ENCODE assay signal across 18 cellular contexts in the genomic region with DNA sequence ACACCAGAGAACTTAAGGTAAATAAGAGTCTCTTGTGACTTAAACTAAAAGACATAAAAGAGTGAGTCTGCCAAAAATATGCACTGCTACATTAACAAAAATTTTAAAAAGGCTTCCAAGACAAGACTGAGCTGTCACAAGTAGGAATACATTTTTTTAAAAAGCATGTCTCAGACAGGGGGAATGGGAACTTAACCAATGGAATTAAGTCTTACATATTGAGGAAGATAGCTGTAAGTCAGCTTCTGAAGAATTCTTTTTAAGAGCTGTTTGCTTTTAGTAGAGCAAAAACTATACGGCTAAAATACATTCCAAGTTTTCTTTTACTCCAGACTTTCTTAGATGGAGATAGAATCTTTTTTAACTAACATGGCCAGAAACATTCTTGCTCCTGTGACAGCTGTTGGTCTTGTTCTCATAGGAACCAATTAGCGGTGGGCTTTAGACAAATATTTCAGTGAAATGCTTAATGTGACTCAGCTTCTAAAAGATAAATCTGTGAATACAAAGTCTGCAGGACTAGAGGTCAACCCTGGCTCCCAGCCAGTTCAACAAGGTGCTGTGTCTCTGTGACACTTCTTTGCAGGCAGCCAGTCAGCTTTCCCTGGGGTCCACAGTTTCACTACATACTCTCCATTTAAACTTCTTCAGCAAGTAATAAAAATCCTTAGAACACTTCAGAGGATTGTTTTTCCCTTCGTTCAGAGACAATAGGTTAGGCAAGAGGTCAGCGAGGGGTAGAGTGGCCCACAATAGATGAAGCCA.
A peak's percentile ranks its signal among the peaks of the same experiment; 100 is the strongest.
DNase-seq lines count a peak whose midpoint lies in the region; ATAC-seq, FAIRE-seq and TF ChIP-seq lines count a peak whose summit lies in the region.
"Had no signal": no experiment of that assay in that cellular context is flagged by ENCODE, and none has a peak within 500 bp of the region (broad histone marks: within the 10 kb centered on the region; RNA-seq: fewer than 3 reads in every experiment).

No MANE protein-coding gene starts in this region.

- H3K9me3 ChIP-seq in right atrium auricular region, result no peaks in the 10 kb centered on the region
- H3K9me3 ChIP-seq in lower lobe of right lung, result no peaks in the 10 kb centered on the region
- no peaks in the 10 kb centered on the region for H3K9me3 ChIP-seq in upper lobe of right lung
- H3K9me3 ChIP-seq in kidney (ENCODE audit: control insufficient read depth in 1 of 2, low read length in 2 of 2), result no peaks in the 10 kb centered on the region
- H3K9me3 ChIP-seq in esophagus muscularis mucosa, result no peaks in the 10 kb centered on the region
- H3K9me3 ChIP-seq: stomach, uterus had no signal

- H3K27ac ChIP-seq in right atrium auricular region (no peak overlapping the region), lower lobe of right lung (peak overlapping the region; percentile 8), upper lobe of right lung (peak overlapping the region; percentile 20), kidney (ENCODE audit: low read depth in 2 of 2, low read length in 2 of 2) (no peak overlapping the region), esophagus muscularis mucosa (replicated peaks in 1 of 4) (no peak overlapping the region)
- H3K27ac ChIP-seq: stomach, uterus had no signal

- H3K4me3 ChIP-seq in right atrium auricular region (no peak overlapping the region), lower lobe of right lung (no peak overlapping the region), upper lobe of right lung (no peak overlapping the region), kidney (ENCODE audit: low read length in 2 of 2) (no peak overlapping the region), esophagus muscularis mucosa (no peak overlapping the region)
- H3K4me3 ChIP-seq: K562, stomach, uterus had no signal

- no peak for TF ChIP-seq POLR2A in esophagus muscularis mucosa (IDR thresholded peaks at IDR 0.05; ENCODE audit: low read depth)

- FAIRE-seq in kidney (lab: Jason Lieb, UNC), result no peak
- FAIRE-seq: K562 had no signal

- intact Hi-C loops in left cardiac atrium (cut with DNase I), result no loop called here
- intact Hi-C loops in lower lobe of right lung (cut with DNase I), result no loop called here
- intact Hi-C loops in upper lobe of right lung (cut with DNase I), result no loop called here
- intact Hi-C loops in kidney (cut with DNase I), result no loop called here
- intact Hi-C loops in esophagus muscularis mucosa (cut with DNase I), result no loop called here

- WGBS in esophagus muscularis mucosa, result 43% methylated on average over 4 of the region's 4 CpGs

- H3K9ac ChIP-seq in kidney (ENCODE audit: low read length in 2 of 2), result no peak overlapping the region

- H3K36me3 ChIP-seq in right atrium auricular region (no peaks in the 10 kb centered on the region), lower lobe of right lung (no peaks in the 10 kb centered on the region), upper lobe of right lung (no peaks in the 10 kb centered on the region), kidney (ENCODE audit: control insufficient read depth in 1 of 2, insufficient read depth in 2 of 2, low read length in 2 of 2) (no peaks in the 10 kb centered on the region), esophagus muscularis mucosa (no peaks in the 10 kb centered on the region)
- H3K36me3 ChIP-seq: stomach, uterus had no signal

- peak; percentile 23 for DNase-seq in left cardiac atrium
- DNase-seq in right atrium auricular region (ENCODE audit: low spot score), result no peak
- DNase-seq in ecto neural progenitor cell (ENCODE audit: low spot score), result peak; percentile 48
- DNase-seq in lower lobe of right lung, result no peak
- DNase-seq in upper lobe of right lung, result no peak
- DNase-seq in kidney, result no peak
- DNase-seq in RKO (ENCODE audit: low spot score), result no peak
- no peak for DNase-seq in esophagus muscularis mucosa (ENCODE audit: extremely low spot score)
- DNase-seq: Calu3; foreskin melanocyte; NCI-H2171 treated with DMSO at 0.1 percent for 48 hours; RPMI8226; stimulated activated CD4-positive, alpha-beta T cell treated with anti-CD3 and anti-CD28 coated beads, Interleukin-12 subunit alpha, Interleukin-12 subunit beta, amount 100 ng/mL, for 4 hours; stomach; T-helper 1 cell; uterus had no signal

- H3K27me3 ChIP-seq in right atrium auricular region (no peaks in the 10 kb centered on the region), lower lobe of right lung (ENCODE audit: low read depth) (no peaks in the 10 kb centered on the region), upper lobe of right lung (no peaks in the 10 kb centered on the region), esophagus muscularis mucosa (no peaks in the 10 kb centered on the region)
- H3K27me3 ChIP-seq: stomach, uterus had no signal

- no peak for TF ChIP-seq EP300 in esophagus muscularis mucosa (IDR thresholded peaks at IDR 0.05)

- ATAC-seq in left cardiac atrium (no peak), lower lobe of right lung (no peak), upper lobe of right lung (no peak)
- ATAC-seq: K562, WTC11 had no signal

- TF ChIP-seq CTCF in right atrium auricular region (IDR thresholded peaks at IDR 0.05) (no peak), lower lobe of right lung (IDR thresholded peaks at IDR 0.05) (no peak), upper lobe of right lung (IDR thresholded peaks at IDR 0.05) (no peak), kidney (IDR thresholded peaks at IDR 0.05; ENCODE audit: borderline replicate concordance, extremely low read depth, insufficient read depth) (no peak), esophagus muscularis mucosa (IDR thresholded peaks at IDR 0.05) (no peak)

- H3K4me1 ChIP-seq in right atrium auricular region (no peaks in the 10 kb centered on the region), lower lobe of right lung (no peaks in the 10 kb centered on the region), upper lobe of right lung (no peaks in the 10 kb centered on the region), kidney (ENCODE audit: control insufficient read depth in 1 of 2, insufficient read depth in 1 of 2, low read depth in 1 of 2, low read length in 2 of 2) (no peaks in the 10 kb centered on the region), esophagus muscularis mucosa (no peaks in the 10 kb centered on the region)
- H3K4me1 ChIP-seq: stomach, uterus had no signal

Comparison
In these comparisons a context has a peak if more than half of its experiments do, and no peak if none do; other contexts are left out.
1. DNase-seq: peak in left cardiac atrium (single experiment) and ecto neural progenitor cell (single experiment); none in right atrium auricular region (single experiment), lower lobe of right lung (single experiment), upper lobe of right lung (single experiment), kidney (single experiment), RKO (single experiment) and esophagus muscularis mucosa (single experiment).
2. H3K27ac ChIP-seq: peak in lower lobe of right lung (single experiment) and upper lobe of right lung (single experiment); none in right atrium auricular region (0 of 2), kidney (0 of 2) and esophagus muscularis mucosa (0 of 4).